Comparison of ENCODE assay signal across 16 cellular contexts in genomic region chr19:1523412-1524205, GRCh38. TPM values are rescaled to one million over a fixed set of nuclear protein-coding genes. Genes with fewer than 3 reads are reported as not detected.
A peak's percentile ranks its signal among the peaks of the same experiment; 100 is the strongest.
DNase-seq lines count a peak whose midpoint lies in the region; TF ChIP-seq lines count a peak whose summit lies in the region.
"Had no signal": no experiment of that assay in that cellular context is flagged by ENCODE, and none has a peak within 500 bp of the region (broad histone marks: within the 10 kb centered on the region; RNA-seq: fewer than 3 reads in every experiment).

Gene PLK5 (plus strand): TSS chr19:1524077. CDS start chr19:1526997, 2,920 bp downstream.

- H3K79me1 ChIP-seq in trophoblast cell (ENCODE audit: low read length) = no peaks in the 10 kb centered on the region

- H3K9me3 ChIP-seq in CD8-positive, alpha-beta memory T cell (ENCODE audit: low read length) = no peaks in the 10 kb centered on the region
- no peaks in the 10 kb centered on the region for H3K9me3 ChIP-seq in iPS-15b (ENCODE audit: control insufficient read depth, insufficient read depth, low read length)
- H3K9me3 ChIP-seq in trophoblast cell (ENCODE audit: insufficient read depth, low read depth, low read length) = peaks cover 19% of the 10 kb centered on the region

- H3K27ac Mint-ChIP-seq in CD8-positive, alpha-beta memory T cell = peak within 1 kb of the TSS in 1 of 8 donors; percentile 10
- H3K27ac Mint-ChIP-seq: CD14-positive monocyte had no signal

- H2BK120ac ChIP-seq in trophoblast cell (ENCODE audit: insufficient read depth, low read length, poor library complexity) = no peak within 1 kb of the TSS

- H3K27me3 Mint-ChIP-seq in CD8-positive, alpha-beta memory T cell = peaks cover 35 to 39% of the 10 kb centered on the region in 2 donors

- no peak within 1 kb of the TSS for H2AFZ ChIP-seq in trophoblast cell (ENCODE audit: insufficient read depth, low read length, poor library complexity)
- H2AFZ ChIP-seq: PC-9 had no signal

- no peaks in the 10 kb centered on the region for H3K4me1 ChIP-seq in CD8-positive, alpha-beta memory T cell (ENCODE audit: insufficient read depth, low read length)
- no peaks in the 10 kb centered on the region for H3K4me1 ChIP-seq in iPS-15b (ENCODE audit: control insufficient read depth, insufficient read depth, low read length)
- no peaks in the 10 kb centered on the region for H3K4me1 ChIP-seq in trophoblast cell (ENCODE audit: control insufficient read depth in 1 of 2, insufficient read depth in 2 of 2, low read length in 2 of 2)

- no peaks in the 10 kb centered on the region for H3K79me2 ChIP-seq in trophoblast cell (ENCODE audit: control insufficient read depth, insufficient read depth, low read length, poor library complexity)

- peaks cover 0 to 4% (median 0%) of the 10 kb centered on the region in 5 donors for H3K9me3 Mint-ChIP-seq in CD8-positive, alpha-beta memory T cell

- peaks cover 6 to 9% (median 6%) of the 10 kb centered on the region in 3 donors for H3K4me1 Mint-ChIP-seq in CD8-positive, alpha-beta memory T cell

- H3K36me3 ChIP-seq in CD8-positive, alpha-beta memory T cell (ENCODE audit: insufficient read depth, low read length) = no peaks in the 10 kb centered on the region
- H3K36me3 ChIP-seq in iPS-15b (ENCODE audit: control insufficient read depth, insufficient read depth, low read length) (no peaks in the 10 kb centered on the region), trophoblast cell (ENCODE audit: control insufficient read depth in 1 of 2, insufficient read depth in 2 of 2, low read length in 2 of 2) (no peaks in the 10 kb centered on the region)

- POLR2A ChIA-PET in CD8-positive, alpha-beta memory T cell (lab: Charles Lee) = no interaction called here

- WGBS in trophoblast cell (ENCODE audit: extremely low coverage, insufficient coverage, insufficient read length) = no CpG with 5 or more reads among the region's 79 CpGs

- H3K36me3 Mint-ChIP-seq in CD8-positive, alpha-beta memory T cell = no peaks in the 10 kb centered on the region

- H4K8ac ChIP-seq in trophoblast cell (ENCODE audit: low read depth, low read length) = no peak within 1 kb of the TSS

- H2BK5ac ChIP-seq in trophoblast cell (ENCODE audit: low read depth, low read length, poor library complexity) = no peak within 1 kb of the TSS

- H3K14ac ChIP-seq in trophoblast cell (ENCODE audit: low read length) = no peak within 1 kb of the TSS

- H3K9ac ChIP-seq in iPS-15b (ENCODE audit: low read depth, low read length) = no peak within 1 kb of the TSS
- no peak within 1 kb of the TSS for H3K9ac ChIP-seq in trophoblast cell (ENCODE audit: low read length)

- DNase-seq in CD8-positive, alpha-beta memory T cell = no peak
- DNase-seq in trophoblast cell = no peak
- DNase-seq in NCI-H524 (lab: John Stamatoyannopoulos, UW) = no peak
- no peak for DNase-seq in NCI-H2107 (lab: John Stamatoyannopoulos, UW)
- no peak for DNase-seq in NCI-H1092 (lab: John Stamatoyannopoulos, UW)
- DNase-seq in NCI-H1105 (lab: John Stamatoyannopoulos, UW) = no peak
- DNase-seq: activated CD4-positive, alpha-beta T cell treated with anti-CD3 and anti-CD28 coated beads, Interleukin-2, amount 50 U/mL, for 4 hours; NCI-H2171 treated with DMSO at 0.1 percent for 48 hours; PC-9; stimulated activated CD4-positive, alpha-beta T cell treated with anti-CD3 and anti-CD28 coated beads, Interleukin-2, amount 100 ng/mL, for 24 hours; stimulated activated naive CD4-positive, alpha-beta T cell; T-helper 1 cell had no signal

- no peak within 1 kb of the TSS for H4K91ac ChIP-seq in trophoblast cell (ENCODE audit: low read depth, low read length)

- no peak within 1 kb of the TSS for H3K27ac ChIP-seq in CD8-positive, alpha-beta memory T cell (ENCODE audit: low read depth, low read length)
- no peak within 1 kb of the TSS for H3K27ac ChIP-seq in VCaP
- no peak within 1 kb of the TSS for H3K27ac ChIP-seq in trophoblast cell (ENCODE audit: low read depth, low read length)
- H3K27ac ChIP-seq: PC-9 had no signal

- peak within 1 kb of the TSS; percentile 51 for H3K4me2 ChIP-seq in trophoblast cell (ENCODE audit: low read length)
- H3K4me2 ChIP-seq: PC-9 had no signal

- H2AK5ac ChIP-seq in trophoblast cell (ENCODE audit: low read length) = no peak within 1 kb of the TSS

- CTCF ChIA-PET in CD8-positive, alpha-beta memory T cell (lab: Charles Lee) = no interaction called here

- H2BK12ac ChIP-seq in trophoblast cell (ENCODE audit: low read length) = no peak within 1 kb of the TSS

- peak within 1 kb of the TSS in 5 of 7 donors; percentile 1 to 63 (median 40) for H3K4me3 Mint-ChIP-seq in CD8-positive, alpha-beta memory T cell

- H3K27me3 ChIP-seq in CD8-positive, alpha-beta memory T cell (ENCODE audit: insufficient read depth, low read length, poor library complexity, severe bottlenecking) = peaks cover 8% of the 10 kb centered on the region
- H3K27me3 ChIP-seq in iPS-15b (ENCODE audit: control insufficient read depth, insufficient read depth, low read length) (peaks cover 21% of the 10 kb centered on the region), trophoblast cell (ENCODE audit: insufficient read depth, low read length) (peaks cover 20% of the 10 kb centered on the region)

- no peak within 1 kb of the TSS for H3K23ac ChIP-seq in trophoblast cell (ENCODE audit: low read length)

- TF ChIP-seq CTCF in VCaP (conservative IDR thresholded peaks at IDR 0.05) = 0 out of 2 replicates have a peak, but pooled peaks have one; percentile 9

- H3K4ac ChIP-seq in trophoblast cell (ENCODE audit: low read depth, low read length) = no peak within 1 kb of the TSS

- no peak within 1 kb of the TSS for H3K18ac ChIP-seq in trophoblast cell (ENCODE audit: low read length)

- H4K12ac ChIP-seq in trophoblast cell (ENCODE audit: low read depth, low read length) = no peak within 1 kb of the TSS

- no peak within 1 kb of the TSS for H3K4me3 ChIP-seq in CD8-positive, alpha-beta memory T cell (ENCODE audit: low read length)
- H3K4me3 ChIP-seq in iPS-15b (ENCODE audit: low read depth, low read length) (peak within 1 kb of the TSS; percentile 42), trophoblast cell (ENCODE audit: low read depth, low read length) (peak within 1 kb of the TSS; percentile 49)
- H3K4me3 ChIP-seq: PC-9 had no signal

RNA-seq across cellular contexts. Expression of gene PLK5, which starts in this region (rescaled TPM):
- not detected for total RNA-seq in CD8-positive, alpha-beta memory T cell
- polyA plus RNA-seq in CD8-positive, alpha-beta memory T cell = not detected
- polyA plus RNA-seq in trophoblast cell (2013) = 0.01 TPM in 1 of 2 replicates, not detected in the other
- total RNA-seq: fibroblast of lung, PC-9 had no signal
- polyA plus RNA-seq: CD14-positive monocyte, fibroblast of lung had no signal
